Comparison of ENCODE assay signal across 13 cellular contexts in the genomic region with DNA sequence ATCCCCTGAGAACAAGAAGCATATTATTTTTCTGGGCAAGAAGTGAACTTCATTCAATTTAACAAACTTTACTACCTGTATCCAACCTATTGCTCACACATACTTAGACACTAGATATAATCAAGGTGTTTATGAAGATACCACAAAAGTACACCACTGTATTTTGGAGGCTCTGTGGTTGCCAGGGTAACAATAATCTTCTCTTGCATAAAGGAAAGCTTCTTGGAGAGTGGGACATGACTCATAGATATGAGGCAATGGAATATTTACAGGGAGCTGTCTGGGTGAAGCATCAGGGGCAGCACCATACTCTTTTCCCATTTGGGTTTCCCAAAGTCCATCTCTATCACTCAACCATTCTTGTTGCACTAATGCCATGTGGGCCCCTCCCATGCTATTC.
A peak's percentile ranks its signal among the peaks of the same experiment; 100 is the strongest.
DNase-seq lines count a peak whose midpoint lies in the region; ATAC-seq and TF ChIP-seq lines count a peak whose summit lies in the region.
"Had no signal": no experiment of that assay in that cellular context is flagged by ENCODE, and none has a peak within 500 bp of the region (broad histone marks: within the 10 kb centered on the region; RNA-seq: fewer than 3 reads in every experiment).

No MANE protein-coding gene starts in this region.

- H4K8ac ChIP-seq in mesenchymal stem cell (ENCODE audit: low read length), result no peak overlapping the region

- no peak overlapping the region for H3K27ac Mint-ChIP-seq in HFFc6
- H3K27ac Mint-ChIP-seq: CD8-positive, alpha-beta T cell; stimulated activated naive CD8-positive, alpha-beta T cell treated with anti-CD3 and anti-CD28 coated beads, Interleukin-15, Interleukin-2, amounts not matched to agents 100 ng/mL and 50 ng/mL, for 24 hours had no signal

- no peak overlapping the region for H2BK120ac ChIP-seq in mesenchymal stem cell (ENCODE audit: low read depth, low read length)

- no peak overlapping the region for H2BK15ac ChIP-seq in mesenchymal stem cell (ENCODE audit: low read depth, poor library complexity, severe bottlenecking)

- H2BK5ac ChIP-seq in mesenchymal stem cell (ENCODE audit: low read depth, low read length, poor library complexity, severe bottlenecking), result no peak overlapping the region

- DNase-seq in AG10803 (ENCODE audit: low read depth) (peak; percentile 64), MV-4-11 (lab: John Stamatoyannopoulos, UW) (peak; percentile 61), choroid plexus epithelial cell (ENCODE audit: low read depth) (peak; percentile 94), mesenchymal stem cell (peak; percentile 88), GM13977 (ENCODE audit: low spot score) (no peak), T-helper 9 cell (no peak), HFFc6 (no peak)
- DNase-seq: CD8-positive, alpha-beta T cell had no signal

- no peak overlapping the region for H3K14ac ChIP-seq in mesenchymal stem cell (ENCODE audit: low read length in 2 of 2)

- peaks cover 31% of the 10 kb centered on the region for H3K9me3 Mint-ChIP-seq in HFFc6

- H3K27me3 ChIP-seq in mesenchymal stem cell (ENCODE audit: control insufficient read depth in 1 of 2, insufficient read depth in 1 of 2, low read length in 2 of 2), result no peaks in the 10 kb centered on the region
- H3K27me3 ChIP-seq: ascending aorta, SJSA1 had no signal

- H3K27ac ChIP-seq in mesenchymal stem cell (ENCODE audit: low read length, poor library complexity, severe bottlenecking), result no peak overlapping the region
- H3K27ac ChIP-seq: ascending aorta, HL-60, SJSA1 had no signal

- no peaks in the 10 kb centered on the region for H3K9me3 ChIP-seq in mesenchymal stem cell (ENCODE audit: control insufficient read depth, low read length)
- H3K9me3 ChIP-seq: ascending aorta, SJSA1 had no signal

- H3K4me1 ChIP-seq in mesenchymal stem cell (ENCODE audit: control insufficient read depth, insufficient read depth, low read depth, low read length), result peaks cover 2% of the 10 kb centered on the region
- H3K4me1 ChIP-seq: ascending aorta had no signal

- no peak for ATAC-seq in GM18909 (IDR thresholded peaks at IDR 0.05; ENCODE audit: poor library complexity, unreplicated experiment)
- ATAC-seq: CD8-positive, alpha-beta T cell had no signal

- peak overlapping the region; percentile 37 for H2AK5ac ChIP-seq in mesenchymal stem cell (ENCODE audit: low read length, severe bottlenecking)

- no peak overlapping the region for H3K4ac ChIP-seq in mesenchymal stem cell (ENCODE audit: low read depth in 1 of 2, low read length in 2 of 2)

- H3K9ac ChIP-seq in mesenchymal stem cell (ENCODE audit: low read length), result peak overlapping the region; percentile 28

- no peak overlapping the region for H2AFZ ChIP-seq in mesenchymal stem cell (ENCODE audit: low read depth, low read length)

- H3K4me3 Mint-ChIP-seq in HFFc6, result no peak overlapping the region
- H3K4me3 Mint-ChIP-seq: CD8-positive, alpha-beta T cell; stimulated activated naive CD8-positive, alpha-beta T cell treated with anti-CD3 and anti-CD28 coated beads, Interleukin-15, Interleukin-2, amounts not matched to agents 100 ng/mL and 50 ng/mL, for 24 hours had no signal

- no peaks in the 10 kb centered on the region for H3K4me1 Mint-ChIP-seq in HFFc6 (ENCODE audit: low read depth)

- no peak overlapping the region for H3K23ac ChIP-seq in mesenchymal stem cell (ENCODE audit: low read length in 2 of 2)

- no peak overlapping the region for H4K91ac ChIP-seq in mesenchymal stem cell (ENCODE audit: low read length)

- H3K27me3 Mint-ChIP-seq in HFFc6 (ENCODE audit: insufficient read depth), result no peaks in the 10 kb centered on the region
- H3K27me3 Mint-ChIP-seq: stimulated activated naive CD8-positive, alpha-beta T cell treated with anti-CD3 and anti-CD28 coated beads, Interleukin-15, Interleukin-2, amounts not matched to agents 100 ng/mL and 50 ng/mL, for 24 hours had no signal

- in situ Hi-C loops in GM13977 (cut with MboI; ENCODE audit: low pct_unique_long_range_greater_than_20kb, low sequenced_read_pairs, unreplicated experiment), result no loop called here

- H2BK12ac ChIP-seq in mesenchymal stem cell (ENCODE audit: low read length in 2 of 2), result no peak overlapping the region

- no peaks in the 10 kb centered on the region for H3K79me1 ChIP-seq in mesenchymal stem cell (replicated peaks; ENCODE audit: low read length, poor library complexity, severe bottlenecking)

- H3K18ac ChIP-seq in mesenchymal stem cell (ENCODE audit: low read depth in 1 of 2, low read length in 2 of 2), result no peak overlapping the region

- TF ChIP-seq CTCF in AG10803 (conservative IDR thresholded peaks at IDR 0.05; ENCODE audit: low read length) (no peak), choroid plexus epithelial cell (conservative IDR thresholded peaks at IDR 0.05; ENCODE audit: low read depth, low read length) (no peak), GM13977 (IDR thresholded peaks at IDR 0.05; ENCODE audit: extremely low read depth, insufficient read depth, missing control alignments) (no peak), HFFc6 (IDR thresholded peaks at IDR 0.05) (no peak)

- H3K4me2 ChIP-seq in mesenchymal stem cell (ENCODE audit: low read length, poor library complexity, severe bottlenecking), result no peak overlapping the region

- no peak overlapping the region for H3K4me3 ChIP-seq in AG10803 (ENCODE audit: low read length)
- H3K4me3 ChIP-seq in choroid plexus epithelial cell (ENCODE audit: low read depth, low read length), result no peak overlapping the region
- H3K4me3 ChIP-seq in mesenchymal stem cell (ENCODE audit: insufficient read depth in 1 of 2, low read depth in 1 of 2, low read length in 2 of 2), result no peak overlapping the region
- H3K4me3 ChIP-seq: ascending aorta, SJSA1 had no signal

- no peaks in the 10 kb centered on the region for H3K36me3 ChIP-seq in mesenchymal stem cell (ENCODE audit: control insufficient read depth in 1 of 2, insufficient read depth in 2 of 2, low read depth in 1 of 2, low read length in 2 of 2)
- H3K36me3 ChIP-seq: ascending aorta, SJSA1 had no signal

- H3K36me3 Mint-ChIP-seq in HFFc6 (ENCODE audit: low read depth), result peaks cover 3% of the 10 kb centered on the region; the same call in 1 of the 2 replicates
- H3K36me3 Mint-ChIP-seq: CD8-positive, alpha-beta T cell had no signal

Comparison
In these comparisons a context has a peak if more than half of its experiments do, and no peak if none do; other contexts are left out.
1. DNase-seq: peak in AG10803 (single experiment), MV-4-11 (single experiment), choroid plexus epithelial cell (single experiment) and mesenchymal stem cell (single experiment); none in GM13977 (single experiment), T-helper 9 cell (single experiment) and HFFc6 (single experiment).